Comparison of ENCODE assay signal across 16 cellular contexts in genomic region chrX:153828308-153828707, GRCh38. TPM values are rescaled to one million over a fixed set of nuclear protein-coding genes. Genes with fewer than 3 reads are reported as not detected.
DNase-seq lines count a peak whose midpoint lies in the region; ATAC-seq, FAIRE-seq and TF ChIP-seq lines count a peak whose summit lies in the region.
"Had no signal": no experiment of that assay in that cellular context is flagged by ENCODE, and none has a peak within 500 bp of the region (broad histone marks: within the 10 kb centered on the region; RNA-seq: fewer than 3 reads in every experiment).

No MANE protein-coding gene starts in this region.

- in situ Hi-C loops in transverse colon (cut with MboI; ENCODE audit: low pct_ligation_motif_present in 1 of 4, low pct_unique_long_range_greater_than_20kb in 1 of 4, low sequenced_read_pairs in 3 of 4): no loop called here

- H3K79me2 ChIP-seq in HCT116 (ENCODE audit: insufficient read depth, low read length) (no peaks in the 10 kb centered on the region), endothelial cell of umbilical vein (ENCODE audit: control insufficient read depth, insufficient read depth, low read length) (no peaks in the 10 kb centered on the region)

- TF ChIP-seq RAD21 in HCT116 (IDR thresholded peaks at IDR 0.05; ENCODE audit: low read depth): no peak

- H3K27ac Mint-ChIP-seq in naive B cell (no peak overlapping the region), progenitor cell of endocrine pancreas (no peak overlapping the region)
- no peak overlapping the region for H3K27ac Mint-ChIP-seq in activated CD8-positive, alpha-beta T cell treated with anti-CD3 and anti-CD28 coated beads for 36 hours
- H3K27ac Mint-ChIP-seq: activated naive CD4-positive, alpha-beta T cell treated with anti-CD3 and anti-CD28 coated beads for 36 hours had no signal

- WGBS in transverse colon (ENCODE audit: low coverage in 1 of 2), 2 donors: 44% methylated on average over 15 of the region's 17 CpGs; no CpG with 5 or more reads in 1 of the 2 donors

- TF ChIP-seq POLR2A in HCT116 (IDR thresholded peaks at IDR 0.05; ENCODE audit: borderline replicate concordance, extremely low read depth, insufficient read depth, insufficient read length) (no peak), endothelial cell of umbilical vein (IDR thresholded peaks at IDR 0.05; ENCODE audit: low read depth, low read length) (no peak), transverse colon (IDR thresholded peaks at IDR 0.05) (no peak)

- H3K27ac ChIP-seq in HCT116 (ENCODE audit: low read depth, low read length) (no peak overlapping the region), endothelial cell of umbilical vein (ENCODE audit: insufficient read depth, low read depth, low read length) (no peak overlapping the region), transverse colon (peak overlapping the region; percentile 23 to 72 (median 53))
- H3K27ac ChIP-seq: foreskin keratinocyte, psoas muscle had no signal

- H3K27me3 ChIP-seq in HCT116 (ENCODE audit: insufficient read depth, low read length) (no peaks in the 10 kb centered on the region), endothelial cell of umbilical vein (ENCODE audit: control insufficient read depth in 2 of 2, insufficient read depth in 2 of 2, low read length in 2 of 2) (peaks cover 33 to 38% of the 10 kb centered on the region in 2 experiments), transverse colon (peaks cover 39% of the 10 kb centered on the region), MG63 (peaks cover 13% of the 10 kb centered on the region; the same call in 1 of the 2 replicates)

- H3K9me3 Mint-ChIP-seq in naive B cell (peaks cover 0 to 7% (median 1%) of the 10 kb centered on the region in 7 donors), progenitor cell of endocrine pancreas (ENCODE audit: low read depth) (peaks cover 3% of the 10 kb centered on the region)
- H3K9me3 Mint-ChIP-seq in activated CD8-positive, alpha-beta T cell treated with anti-CD3 and anti-CD28 coated beads for 36 hours: no peaks in the 10 kb centered on the region
- H3K9me3 Mint-ChIP-seq: activated naive CD4-positive, alpha-beta T cell treated with anti-CD3 and anti-CD28 coated beads for 36 hours had no signal

- H3K4me2 ChIP-seq in HCT116 (ENCODE audit: low read length): peak overlapping the region; percentile 63
- H3K4me2 ChIP-seq in endothelial cell of umbilical vein (ENCODE audit: insufficient read depth, low read length): no peak overlapping the region

- H4K20me1 ChIP-seq in HCT116 (ENCODE audit: insufficient read depth): no peaks in the 10 kb centered on the region
- H4K20me1 ChIP-seq in endothelial cell of umbilical vein (replicated peaks; ENCODE audit: control insufficient read depth, extremely low read depth, insufficient read depth, low read length): no peaks in the 10 kb centered on the region

- H3K36me3 Mint-ChIP-seq in naive B cell (peaks cover 0 to 3% of the 10 kb centered on the region in 2 donors), progenitor cell of endocrine pancreas (ENCODE audit: insufficient read depth) (no peaks in the 10 kb centered on the region)
- H3K36me3 Mint-ChIP-seq in activated CD8-positive, alpha-beta T cell treated with anti-CD3 and anti-CD28 coated beads for 36 hours (ENCODE audit: low read depth): no peaks in the 10 kb centered on the region

- CTCF ChIA-PET in HCT116 (lab: Charles Lee) (no interaction called here), endothelial cell of umbilical vein (lab: Charles Lee) (no interaction called here)
- CTCF ChIA-PET in activated CD8-positive, alpha-beta T cell treated with anti-CD3 and anti-CD28 coated beads for 36 hours (lab: Charles Lee): no interaction called here

- POLR2A ChIA-PET in HCT116 (lab: Charles Lee): no interaction called here
- POLR2A ChIA-PET in endothelial cell of umbilical vein (lab: Charles Lee): no interaction called here
- POLR2A ChIA-PET in activated CD8-positive, alpha-beta T cell treated with anti-CD3 and anti-CD28 coated beads for 36 hours (lab: Charles Lee): no interaction called here

- H3K4me1 ChIP-seq in HCT116 (ENCODE audit: control insufficient read depth in 1 of 2, insufficient read depth in 2 of 2, low read length in 2 of 2) (peaks cover 0 to 13% of the 10 kb centered on the region in 2 experiments; a peak in 2 of 4 replicates), endothelial cell of umbilical vein (ENCODE audit: control insufficient read depth, extremely low read depth, insufficient read depth, low read length) (no peaks in the 10 kb centered on the region), transverse colon (peaks cover 0 to 8% (median 6%) of the 10 kb centered on the region in 4 donors)
- H3K4me1 ChIP-seq: foreskin keratinocyte, psoas muscle had no signal

- RAD21 ChIA-PET in HCT116 (lab: Charles Lee; ENCODE audit: low non-redundant PET in 1 of 2, low total read pairs in 2 of 2, uncharacterized antibody in 2 of 2, unreplicated experiment in 2 of 2): no interaction called here

- H3K9ac ChIP-seq in HCT116 (ENCODE audit: low read length): no peak overlapping the region
- no peak overlapping the region for H3K9ac ChIP-seq in endothelial cell of umbilical vein (replicated peaks; ENCODE audit: extremely low read depth, insufficient read depth, low read length)

- H2AFZ ChIP-seq in HCT116 (ENCODE audit: low read depth, low read length, poor library complexity, severe bottlenecking): no peak overlapping the region
- H2AFZ ChIP-seq in endothelial cell of umbilical vein (ENCODE audit: low read depth, low read length): no peak overlapping the region

- H3K36me3 ChIP-seq in HCT116 (ENCODE audit: control insufficient read depth in 1 of 2, insufficient read depth in 2 of 2, low read length in 2 of 2) (no peaks in the 10 kb centered on the region), endothelial cell of umbilical vein (ENCODE audit: control insufficient read depth in 2 of 2, extremely low read depth in 1 of 2, insufficient read depth in 2 of 2, low read length in 2 of 2) (no peaks in the 10 kb centered on the region), transverse colon (no peaks in the 10 kb centered on the region), MG63 (no peaks in the 10 kb centered on the region)

- TF ChIP-seq EP300 in transverse colon (IDR thresholded peaks at IDR 0.05; ENCODE audit: low read depth): no peak

- dilution Hi-C loops in endothelial cell of umbilical vein (cut with MboI; ENCODE audit: extremely low pct_ligation_motif_present, low sequenced_read_pairs): no loop called here

- H3K9me3 ChIP-seq in HCT116 (ENCODE audit: control insufficient read depth in 1 of 2, insufficient read depth in 1 of 2, low read depth in 1 of 2, low read length in 2 of 2) (no peaks in the 10 kb centered on the region), endothelial cell of umbilical vein (replicated peaks; ENCODE audit: control insufficient read depth, insufficient read depth, low read length) (no peaks in the 10 kb centered on the region), transverse colon (no peaks in the 10 kb centered on the region), MG63 (no peaks in the 10 kb centered on the region)
- H3K9me3 ChIP-seq: psoas muscle had no signal

- peak; percentile 15; the same call in 1 of the 2 replicates for ATAC-seq in HCT116
- no peak for ATAC-seq in naive B cell (ENCODE audit: low read depth in 2 of 2)
- no peak for ATAC-seq in activated CD8-positive, alpha-beta T cell treated with anti-CD3 and anti-CD28 coated beads for 36 hours
- ATAC-seq: foreskin keratinocyte, left lobe of liver, psoas muscle had no signal

- intact Hi-C loops in HCT116 (cut with micrococcal nuclease) (no loop called here), endothelial cell of umbilical vein (cut with micrococcal nuclease) (no loop called here), transverse colon (cut with DNase I; ENCODE audit: low total_unique reads) (no loop called here)
- intact Hi-C loops in activated CD8-positive, alpha-beta T cell treated with anti-CD3 and anti-CD28 coated beads for 36 hours (cut with micrococcal nuclease): no loop called here

- TF ChIP-seq CTCF in HCT116 (IDR thresholded peaks at IDR 0.05 in 2 of 3, conservative IDR thresholded peaks at IDR 0.05 in 1 of 3; ENCODE audit: borderline replicate concordance in 1 of 3, insufficient read depth in 1 of 3, low read depth in 2 of 3, low read length in 2 of 3) (no peak), endothelial cell of umbilical vein (IDR thresholded peaks at IDR 0.05; ENCODE audit: extremely low read depth in 1 of 2, insufficient read depth in 1 of 2, low read depth in 1 of 2, low read length in 2 of 2) (no peak), transverse colon (IDR thresholded peaks at IDR 0.05) (no peak), progenitor cell of endocrine pancreas (IDR thresholded peaks at IDR 0.05; ENCODE audit: unreplicated experiment) (no peak)
- no peak for TF ChIP-seq CTCF in activated CD8-positive, alpha-beta T cell treated with anti-CD3 and anti-CD28 coated beads for 36 hours (IDR thresholded peaks at IDR 0.05)

- FAIRE-seq in endothelial cell of umbilical vein (lab: Jason Lieb, UNC): no peak
- FAIRE-seq: HepG2 had no signal

- DNase-seq in HCT116 (ENCODE audit: low read depth, low spot score) (no peak), endothelial cell of umbilical vein (ENCODE audit: low read depth, low spot score) (no peak), naive B cell (no peak), transverse colon (no peak), MG63 (no peak), progenitor cell of endocrine pancreas (ENCODE audit: low spot score, unreplicated experiment) (no peak)
- no peak for DNase-seq in activated CD8-positive, alpha-beta T cell treated with anti-CD3 and anti-CD28 coated beads for 36 hours
- DNase-seq: activated naive CD4-positive, alpha-beta T cell treated with anti-CD3 and anti-CD28 coated beads for 36 hours; dermis blood vessel endothelial cell; foreskin keratinocyte; NCI-H1417 treated with DMSO at 0.1 percent for 48 hours; stimulated activated naive CD4-positive, alpha-beta T cell treated with Interleukin-2 at 50 U/mL for 16 hours had no signal

- peaks cover 5 to 8% (median 6%) of the 10 kb centered on the region in 3 donors for H3K4me1 Mint-ChIP-seq in naive B cell
- H3K4me1 Mint-ChIP-seq in activated CD8-positive, alpha-beta T cell treated with anti-CD3 and anti-CD28 coated beads for 36 hours (ENCODE audit: low read depth): peaks cover 6% of the 10 kb centered on the region
- H3K4me1 Mint-ChIP-seq in progenitor cell of endocrine pancreas (ENCODE audit: low read depth): no peaks in the 10 kb centered on the region

- H3K4me3 ChIP-seq in HCT116 (replicated peaks in 1 of 2; ENCODE audit: low read depth in 1 of 2, low read length in 2 of 2) (peak overlapping the region in 1 of 2 experiments; percentile 42; a peak in 1 of 4 replicates), endothelial cell of umbilical vein (replicated peaks in 1 of 3; ENCODE audit: insufficient read depth in 1 of 3, low read depth in 1 of 3, low read length in 3 of 3) (no peak overlapping the region), transverse colon (peak overlapping the region in 2 of 4 donors; percentile 31 to 51), MG63 (no peak overlapping the region)

- peak overlapping the region in 5 of 8 donors; percentile 12 to 50 (median 20) for H3K4me3 Mint-ChIP-seq in naive B cell
- H3K4me3 Mint-ChIP-seq in activated CD8-positive, alpha-beta T cell treated with anti-CD3 and anti-CD28 coated beads for 36 hours: no peak overlapping the region
- H3K4me3 Mint-ChIP-seq in progenitor cell of endocrine pancreas (ENCODE audit: low read depth): no peak overlapping the region
- H3K4me3 Mint-ChIP-seq: activated naive CD4-positive, alpha-beta T cell treated with anti-CD3 and anti-CD28 coated beads for 36 hours had no signal

- H3K9me2 ChIP-seq in HCT116 (ENCODE audit: insufficient read depth): no peaks in the 10 kb centered on the region

- H3K27me3 Mint-ChIP-seq in naive B cell (peaks cover 14 to 59% (median 58%) of the 10 kb centered on the region in 3 donors), progenitor cell of endocrine pancreas (peaks cover 62% of the 10 kb centered on the region)
- H3K27me3 Mint-ChIP-seq in activated CD8-positive, alpha-beta T cell treated with anti-CD3 and anti-CD28 coated beads for 36 hours: peaks cover 5% of the 10 kb centered on the region

- BruUV-seq in HCT116 (replicated peaks; lab: Mats Ljungman, UMichigan) (no TSS peak), endothelial cell of umbilical vein (replicated peaks; lab: Mats Ljungman, UMichigan) (no TSS peak)

- H3K9me1 ChIP-seq in endothelial cell of umbilical vein (replicated peaks; ENCODE audit: control insufficient read depth, extremely low read depth, insufficient read depth, low read length): no peaks in the 10 kb centered on the region

RNA-seq across cellular contexts. Expression of gene PDZD4, which starts 2.0 kb away (rescaled TPM):
- total RNA-seq in HCT116 (2021; ENCODE audit: unreplicated experiment) (0.30 TPM), endothelial cell of umbilical vein (0.09 TPM in 2 replicates), transverse colon (1 to 10 TPM; 2.0 to 6.6 (median 4.2) TPM), progenitor cell of endocrine pancreas (4.5 and 4.8 TPM in 2 replicates)
- 0.10 and 0.40 TPM in 2 replicates for polyA plus RNA-seq in HCT116 (2012)
- polyA plus RNA-seq in endothelial cell of umbilical vein (0.07 and 0.08 TPM in 2 replicates), naive B cell (ENCODE audit: low read depth in 6 of 6) (under 1 TPM in 1 of 6 donors, not detected in 5; 0.38 TPM)
- 0.06 and 0.13 TPM in 2 replicates for polyA plus RNA-seq in endothelial cell of umbilical vein (2011; cell fraction: cytosol; rRNA removed)
- polyA plus RNA-seq in endothelial cell of umbilical vein (2011; cell fraction: nucleus; rRNA removed): 0.36 and 0.41 TPM in 2 replicates
- polyA plus RNA-seq in endothelial cell of umbilical vein (2012): 0.22 TPM in 1 of 2 replicates, not detected in the other
- polyA minus RNA-seq in endothelial cell of umbilical vein: 0.04 and 0.12 TPM in 2 replicates
- polyA minus RNA-seq in endothelial cell of umbilical vein (2011; cell fraction: cytosol; rRNA and poly(A)+ RNA removed): not detected
- not detected in 2 replicates for polyA minus RNA-seq in endothelial cell of umbilical vein (2011; cell fraction: nucleus; rRNA and poly(A)+ RNA removed)
- 1.5 and 5.8 TPM in 2 replicates for total RNA-seq in MG63 (2014; rRNA removed; shearing (Covaris generic); ENCODE audit: low replicate concordance)
- total RNA-seq in activated CD8-positive, alpha-beta T cell treated with anti-CD3 and anti-CD28 coated beads for 36 hours: 1 to 10 TPM; 1.4 to 2.6 TPM
- total RNA-seq: HepG2 had no signal
- polyA plus RNA-seq: HepG2 had no signal

RNA-seq across cellular contexts. Expression of gene SSR4, which starts 33.8 kb away (rescaled TPM):
- total RNA-seq in HCT116 (2021; ENCODE audit: unreplicated experiment) (182 TPM), endothelial cell of umbilical vein (235 and 242 TPM in 2 replicates), transverse colon (100 to 1,000 TPM in 2 of 4 donors, 10 to 100 TPM in 2; 16.1 to 165 (median 95.8) TPM), progenitor cell of endocrine pancreas (243 and 248 TPM in 2 replicates)
- 368 and 404 TPM in 2 replicates for polyA plus RNA-seq in HCT116 (2012)
- polyA plus RNA-seq in endothelial cell of umbilical vein (732 and 1,321 TPM in 2 replicates), naive B cell (ENCODE audit: low read depth in 6 of 6) (100 to 1,000 TPM; 308 to 413 (median 364) TPM)
- polyA plus RNA-seq in endothelial cell of umbilical vein (2011; cell fraction: cytosol; rRNA removed): 504 and 615 TPM in 2 replicates
- 169 and 228 TPM in 2 replicates for polyA plus RNA-seq in endothelial cell of umbilical vein (2011; cell fraction: nucleus; rRNA removed)
- 322 and 459 TPM in 2 replicates for polyA plus RNA-seq in endothelial cell of umbilical vein (2012)
- 186 and 198 TPM in 2 replicates for polyA minus RNA-seq in endothelial cell of umbilical vein
- 273 TPM for polyA minus RNA-seq in endothelial cell of umbilical vein (2011; cell fraction: cytosol; rRNA and poly(A)+ RNA removed)
- 32.9 and 39.6 TPM in 2 replicates for polyA minus RNA-seq in endothelial cell of umbilical vein (2011; cell fraction: nucleus; rRNA and poly(A)+ RNA removed)
- 227 and 266 TPM in 2 replicates for total RNA-seq in MG63 (2014; rRNA removed; shearing (Covaris generic); ENCODE audit: low replicate concordance)
- 100 to 1,000 TPM; 152 to 153 TPM for total RNA-seq in activated CD8-positive, alpha-beta T cell treated with anti-CD3 and anti-CD28 coated beads for 36 hours

RNA-seq across cellular contexts. Expression of gene IDH3G, which starts 34.1 kb away (rescaled TPM):
- total RNA-seq in HCT116 (2021; ENCODE audit: unreplicated experiment) (49.7 TPM), endothelial cell of umbilical vein (57.7 and 60.7 TPM in 2 replicates), transverse colon (100 to 1,000 TPM in 2 of 4 donors, 10 to 100 TPM in 2; 77.5 to 203 (median 117) TPM), progenitor cell of endocrine pancreas (41.5 and 49.5 TPM in 2 replicates)
- polyA plus RNA-seq in HCT116 (2012): 88.3 and 106 TPM in 2 replicates
- polyA plus RNA-seq in endothelial cell of umbilical vein (116 and 128 TPM in 2 replicates), naive B cell (ENCODE audit: low read depth in 6 of 6) (100 to 1,000 TPM in 1 of 6 donors, 10 to 100 TPM in 5; 78.9 to 112 (median 94.3) TPM)
- polyA plus RNA-seq in endothelial cell of umbilical vein (2011; cell fraction: cytosol; rRNA removed): 74.9 and 81.8 TPM in 2 replicates
- 171 and 195 TPM in 2 replicates for polyA plus RNA-seq in endothelial cell of umbilical vein (2011; cell fraction: nucleus; rRNA removed)
- 62.6 and 84.3 TPM in 2 replicates for polyA plus RNA-seq in endothelial cell of umbilical vein (2012)
- polyA minus RNA-seq in endothelial cell of umbilical vein: 110 and 139 TPM in 2 replicates
- polyA minus RNA-seq in endothelial cell of umbilical vein (2011; cell fraction: cytosol; rRNA and poly(A)+ RNA removed): 64.6 TPM
- 33.7 and 41.7 TPM in 2 replicates for polyA minus RNA-seq in endothelial cell of umbilical vein (2011; cell fraction: nucleus; rRNA and poly(A)+ RNA removed)
- total RNA-seq in MG63 (2014; rRNA removed; shearing (Covaris generic); ENCODE audit: low replicate concordance): 48.7 and 75.2 TPM in 2 replicates
- 10 to 100 TPM; 54.3 to 56.9 TPM for total RNA-seq in activated CD8-positive, alpha-beta T cell treated with anti-CD3 and anti-CD28 coated beads for 36 hours

RNA-seq across cellular contexts. Expression of gene SRPK3, which starts 47.5 kb away (rescaled TPM):
- total RNA-seq in HCT116 (2021; ENCODE audit: unreplicated experiment): not detected
- polyA plus RNA-seq in HCT116 (2012): 0.21 and 0.39 TPM in 2 replicates
- total RNA-seq in endothelial cell of umbilical vein: 0.18 and 0.40 TPM in 2 replicates
- 0.25 and 0.29 TPM in 2 replicates for polyA plus RNA-seq in endothelial cell of umbilical vein
- polyA plus RNA-seq in endothelial cell of umbilical vein (2011; cell fraction: cytosol; rRNA removed): 0.04 and 0.07 TPM in 2 replicates
- 1.2 and 2.3 TPM in 2 replicates for polyA plus RNA-seq in endothelial cell of umbilical vein (2011; cell fraction: nucleus; rRNA removed)
- polyA plus RNA-seq in endothelial cell of umbilical vein (2012): 0.15 and 0.22 TPM in 2 replicates
- polyA minus RNA-seq in endothelial cell of umbilical vein: 0.04 and 0.12 TPM in 2 replicates
- polyA minus RNA-seq in endothelial cell of umbilical vein (2011; cell fraction: cytosol; rRNA and poly(A)+ RNA removed): not detected
- polyA minus RNA-seq in endothelial cell of umbilical vein (2011; cell fraction: nucleus; rRNA and poly(A)+ RNA removed): 0.24 and 0.38 TPM in 2 replicates
- polyA plus RNA-seq in naive B cell (ENCODE audit: low read depth in 6 of 6): under 1 TPM in 1 of 6 donors, not detected in 5; 0.08 TPM
- total RNA-seq in transverse colon: 1 to 10 TPM in 2 of 4 donors, under 1 TPM in 2; 0.64 to 3.8 (median 1.3) TPM
- total RNA-seq in MG63 (2014; rRNA removed; shearing (Covaris generic); ENCODE audit: low replicate concordance): not detected in 2 replicates
- total RNA-seq in activated CD8-positive, alpha-beta T cell treated with anti-CD3 and anti-CD28 coated beads for 36 hours: under 1 TPM in 1 of 2 experiments, not detected in 1; 0.09 TPM
- total RNA-seq in progenitor cell of endocrine pancreas: not detected in 2 replicates
- total RNA-seq: activated CD8-positive, alpha-beta memory T cell treated with anti-CD3 and anti-CD28 coated beads for 36 hours; activated naive CD4-positive, alpha-beta T cell treated with anti-CD3 and anti-CD28 coated beads for 36 hours; left lobe of liver had no signal

RNA-seq across cellular contexts. Expression of gene L1CAM, which starts 57.7 kb away (rescaled TPM):
- total RNA-seq in HCT116 (2021; ENCODE audit: unreplicated experiment): 14.8 TPM
- 10.4 and 10.8 TPM in 2 replicates for polyA plus RNA-seq in HCT116 (2012)
- total RNA-seq in endothelial cell of umbilical vein: not detected in 2 replicates
- 0.01 and 0.02 TPM in 2 replicates for polyA plus RNA-seq in endothelial cell of umbilical vein
- polyA plus RNA-seq in endothelial cell of umbilical vein (2011; cell fraction: cytosol; rRNA removed): 0.07 and 0.08 TPM in 2 replicates
- polyA plus RNA-seq in endothelial cell of umbilical vein (2011; cell fraction: nucleus; rRNA removed): 0.08 TPM in 1 of 2 replicates, not detected in the other
- 0.14 and 0.16 TPM in 2 replicates for polyA plus RNA-seq in endothelial cell of umbilical vein (2012)
- polyA minus RNA-seq in endothelial cell of umbilical vein: 0.11 TPM in 1 of 2 replicates, not detected in the other
- polyA minus RNA-seq in endothelial cell of umbilical vein (2011; cell fraction: cytosol; rRNA and poly(A)+ RNA removed): 100 TPM
- 0.10 and 0.43 TPM in 2 replicates for polyA minus RNA-seq in endothelial cell of umbilical vein (2011; cell fraction: nucleus; rRNA and poly(A)+ RNA removed)
- polyA plus RNA-seq in naive B cell (ENCODE audit: low read depth in 6 of 6): 1 to 10 TPM in 5 of 6 donors, not detected in 1; 1.1 to 2.1 (median 1.2) TPM
- 1 to 10 TPM; 5.2 to 7.1 (median 6.1) TPM for total RNA-seq in transverse colon
- total RNA-seq in MG63 (2014; rRNA removed; shearing (Covaris generic); ENCODE audit: low replicate concordance): 0.30 TPM in 1 of 2 replicates, not detected in the other
- 1 to 10 TPM; 2.1 to 2.2 TPM for total RNA-seq in activated CD8-positive, alpha-beta T cell treated with anti-CD3 and anti-CD28 coated beads for 36 hours
- 1.4 and 2.4 TPM in 2 replicates for total RNA-seq in progenitor cell of endocrine pancreas

Comparison
In these comparisons a context has a peak if more than half of its experiments do, and no peak if none do; other contexts are left out.
1. H3K27ac ChIP-seq: peak in transverse colon (4 of 4); none in HCT116 (single experiment) and endothelial cell of umbilical vein (single experiment).
2. H3K4me3 Mint-ChIP-seq: peak in naive B cell (5 of 8); none in activated CD8-positive, alpha-beta T cell treated with anti-CD3 and anti-CD28 coated beads for 36 hours (single experiment) and progenitor cell of endocrine pancreas (single experiment).